Comparison of ENCODE assay signal across 8 cellular contexts in genomic region chr1:61337981-61338848, GRCh38.
DNase-seq lines count a peak whose midpoint lies in the region; ATAC-seq and TF ChIP-seq lines count a peak whose summit lies in the region.

No MANE protein-coding gene starts in this region.

- no peaks in the 10 kb centered on the region for H3K79me2 ChIP-seq in GM23338 (replicated peaks; ENCODE audit: insufficient read depth)

- H3K4me2 ChIP-seq in GM23338 = no peak overlapping the region; the same call in 1 of the 2 replicates

- H3K27ac Mint-ChIP-seq in GM23338 = peak overlapping the region; percentile 19; the same call in 1 of the 2 replicates
- H3K27ac Mint-ChIP-seq in activated naive CD4-positive, alpha-beta T cell treated with anti-CD3 and anti-CD28 coated beads for 36 hours = no peak overlapping the region

- no peaks in the 10 kb centered on the region for H3F3A ChIP-seq in GM23338 (replicated peaks; ENCODE audit: low read depth)

- no peaks in the 10 kb centered on the region for H3K9me3 ChIP-seq in gastrocnemius medialis

- H3K36me3 ChIP-seq in GM23338 (ENCODE audit: insufficient read depth) (no peaks in the 10 kb centered on the region), gastrocnemius medialis (no peaks in the 10 kb centered on the region)

- no peaks in the 10 kb centered on the region for H4K20me1 ChIP-seq in GM23338 (replicated peaks; ENCODE audit: insufficient read depth)

- intact Hi-C loops in gastrocnemius medialis (cut with DNase I; ENCODE audit: low total_unique reads) = loop anchor here (1.0 to 5.0 kb wide), 7 partner anchors 97 to 486 kb away; no protein-coding TSS in a partner anchor
- intact Hi-C loops in activated naive CD4-positive, alpha-beta T cell treated with anti-CD3 and anti-CD28 coated beads for 36 hours (cut with micrococcal nuclease) = loop anchor here (1.0 to 10.0 kb wide), 3 partner anchors 114 to 363 kb away; no protein-coding TSS in a partner anchor

- no peaks in the 10 kb centered on the region for H3K36me3 Mint-ChIP-seq in GM23338 (ENCODE audit: low read depth)
- H3K36me3 Mint-ChIP-seq in activated naive CD4-positive, alpha-beta T cell treated with anti-CD3 and anti-CD28 coated beads for 36 hours (ENCODE audit: low read depth) = no peaks in the 10 kb centered on the region

- in situ Hi-C loops in gastrocnemius medialis (cut with MboI; ENCODE audit: low sequenced_read_pairs in 4 of 4) = loop anchor here in 3 of 4 donors (5.0 to 25.0 kb wide), 5 partner anchors 253 to 476 kb away; partner anchors contain the start of gene NFIA (in 1 of the 3)

- peaks cover 3% of the 10 kb centered on the region for H3K27me3 Mint-ChIP-seq in GM23338 (ENCODE audit: insufficient read depth, low read depth, poor library complexity)
- peaks cover under 1% of the 10 kb centered on the region for H3K27me3 Mint-ChIP-seq in activated naive CD4-positive, alpha-beta T cell treated with anti-CD3 and anti-CD28 coated beads for 36 hours (ENCODE audit: low read depth)

- no peak for TF ChIP-seq POLR2A in gastrocnemius medialis (IDR thresholded peaks at IDR 0.05)

- peaks cover 25% of the 10 kb centered on the region for H3K4me1 Mint-ChIP-seq in GM23338
- no peaks in the 10 kb centered on the region for H3K4me1 Mint-ChIP-seq in activated naive CD4-positive, alpha-beta T cell treated with anti-CD3 and anti-CD28 coated beads for 36 hours (ENCODE audit: low read depth)

- no peaks in the 10 kb centered on the region for H3K9me3 Mint-ChIP-seq in GM23338
- no peaks in the 10 kb centered on the region for H3K9me3 Mint-ChIP-seq in activated naive CD4-positive, alpha-beta T cell treated with anti-CD3 and anti-CD28 coated beads for 36 hours

- no peak overlapping the region for H3K4me3 Mint-ChIP-seq in GM23338
- H3K4me3 Mint-ChIP-seq in activated naive CD4-positive, alpha-beta T cell treated with anti-CD3 and anti-CD28 coated beads for 36 hours = no peak overlapping the region

- H3K27me3 ChIP-seq in GM23338 (ENCODE audit: insufficient read depth) (no peaks in the 10 kb centered on the region), gastrocnemius medialis (no peaks in the 10 kb centered on the region)

- CTCF ChIA-PET in activated naive CD4-positive, alpha-beta T cell treated with anti-CD3 and anti-CD28 coated beads for 36 hours (lab: Charles Lee) = no interaction called here

- H2AFZ ChIP-seq in GM23338 = no peak overlapping the region

- peak; percentile 62 to 76 for TF ChIP-seq CTCF in GM23338 (conservative IDR thresholded peaks at IDR 0.05; ENCODE audit: low read depth in 2 of 2)
- peak; percentile 70 to 86 (median 78) for TF ChIP-seq CTCF in gastrocnemius medialis (IDR thresholded peaks at IDR 0.05 in 4 of 5, conservative IDR thresholded peaks at IDR 0.05 in 1 of 5)

- peaks cover 23% of the 10 kb centered on the region for H3K4me1 ChIP-seq in GM23338 (ENCODE audit: insufficient read depth)
- peaks cover 33 to 35% of the 10 kb centered on the region in 2 donors for H3K4me1 ChIP-seq in gastrocnemius medialis

- DNase-seq in GM23338 (ENCODE audit: low spot score) (peak; percentile 69), NCI-H345 treated with DMSO at 0.1 percent for 48 hours (lab: John Stamatoyannopoulos, UW; ENCODE audit: unreplicated experiment) (peak; percentile 40), brain pericyte (ENCODE audit: low read depth, low spot score) (peak; percentile 54), iPS-NIHi11 (ENCODE audit: low spot score) (peak; percentile 73), gastrocnemius medialis (peak; percentile 74 to 81), OCI-M1 (lab: John Stamatoyannopoulos, UW) (no peak)
- DNase-seq in activated naive CD4-positive, alpha-beta T cell treated with anti-CD3 and anti-CD28 coated beads for 36 hours = no peak

- H3K27ac ChIP-seq in GM23338 (ENCODE audit: low read depth) (peak overlapping the region; percentile 46; the same call in 1 of the 2 replicates), gastrocnemius medialis (peak overlapping the region; percentile 75 to 83 (median 78))

- peak; percentile 93 for ATAC-seq in GM23338
- ATAC-seq in gastrocnemius medialis = peak; percentile 87 to 92
- ATAC-seq in HG03139 (IDR thresholded peaks at IDR 0.05; ENCODE audit: unreplicated experiment) = no peak

- H3K9me2 ChIP-seq in GM23338 (ENCODE audit: insufficient read depth) = no peaks in the 10 kb centered on the region

- no peak overlapping the region for H3K4me3 ChIP-seq in GM23338
- peak overlapping the region; percentile 32 to 41 (median 38) for H3K4me3 ChIP-seq in gastrocnemius medialis

TF ChIP-seq in GM23338, 12 proteins besides CTCF, POLR2A, EP300 and RAD21:
- no peak for TF ChIP-seq JUNB (IDR thresholded peaks at IDR 0.05; ENCODE audit: unreplicated experiment)
- TF ChIP-seq EZH2phosphoT487 (IDR thresholded peaks at IDR 0.05; ENCODE audit: unreplicated experiment) = no peak
- TF ChIP-seq NANOG (IDR thresholded peaks at IDR 0.05; ENCODE audit: borderline replicate concordance) = no peak
- TF ChIP-seq STAT1 (IDR thresholded peaks at IDR 0.05; ENCODE audit: unreplicated experiment) = no peak
- no peak for TF ChIP-seq CREB1 (CRISPR knock-in tag; IDR thresholded peaks at IDR 0.05; ENCODE audit: low read depth)
- TF ChIP-seq ZNF114 (CRISPR knock-in tag; IDR thresholded peaks at IDR 0.05) = no peak
- TF ChIP-seq REST (IDR thresholded peaks at IDR 0.05; ENCODE audit: unreplicated experiment) = no peak
- no peak for TF ChIP-seq ZNF331 (CRISPR knock-in tag; IDR thresholded peaks at IDR 0.05; ENCODE audit: low read depth)

Comparison
In these comparisons a context has a peak if more than half of its experiments do, and no peak if none do; other contexts are left out.
1. DNase-seq: peak in GM23338 (single experiment), NCI-H345 treated with DMSO at 0.1 percent for 48 hours (single experiment), brain pericyte (single experiment), iPS-NIHi11 (single experiment) and gastrocnemius medialis (2 of 2); none in activated naive CD4-positive, alpha-beta T cell treated with anti-CD3 and anti-CD28 coated beads for 36 hours (single experiment) and OCI-M1 (single experiment).